1 cellular context compared by ENCODE assay signal in genomic region chr9:137825324-137825991, GRCh38.
TF ChIP-seq lines count a peak whose summit lies in the region.

No MANE protein-coding gene starts in this region.

TF ChIP-seq in GM12878, 131 proteins besides CTCF, POLR2A, EP300 and RAD21 (continued from another document and continues in another):
- TF ChIP-seq IRF3 (IDR thresholded peaks at IDR 0.05) (no peak), SMC3 (IDR thresholded peaks at IDR 0.05; ENCODE audit: borderline replicate concordance, low read length) (no peak), LARP7 (IDR thresholded peaks at IDR 0.05) (no peak), ETV6 (conservative IDR thresholded peaks at IDR 0.05 in 1 of 2, IDR thresholded peaks at IDR 0.05 in 1 of 2; ENCODE audit: borderline replicate concordance in 1 of 2, low read depth in 1 of 2) (no peak), SUZ12 (IDR thresholded peaks at IDR 0.05; ENCODE audit: unreplicated experiment) (no peak), PAX8 (IDR thresholded peaks at IDR 0.05) (no peak), HDAC2 (IDR thresholded peaks at IDR 0.05) (no peak), IRF4 (IDR thresholded peaks at IDR 0.05; ENCODE audit: low read depth, low read length) (peak; percentile 67; the same call in 1 of the 2 replicates), MXI1 (IDR thresholded peaks at IDR 0.05; ENCODE audit: low read depth, low read length) (no peak), ZNF274 (IDR thresholded peaks at IDR 0.05; ENCODE audit: insufficient read depth, insufficient read length) (no peak), ZNF622 (IDR thresholded peaks at IDR 0.05) (no peak), ZNF687 (IDR thresholded peaks at IDR 0.05) (no peak), POLR2AphosphoS2 (IDR thresholded peaks at IDR 0.05; ENCODE audit: low read depth, low read length) (no peak), BHLHE40 (IDR thresholded peaks at IDR 0.05; ENCODE audit: borderline replicate concordance in 1 of 2, low read depth in 2 of 2, low read length in 1 of 2) (peak in 1 of 2 experiments; percentile 34; a peak in 1 of 4 replicates), SPI1 (IDR thresholded peaks at IDR 0.05; ENCODE audit: borderline replicate concordance, insufficient read depth, low read depth, low read length) (peak; percentile 90), CBFB (IDR thresholded peaks at IDR 0.05; ENCODE audit: low read depth) (no peak), ASH2L (IDR thresholded peaks at IDR 0.05; ENCODE audit: borderline replicate concordance, low read depth) (no peak), ESRRA (IDR thresholded peaks at IDR 0.05; ENCODE audit: low read length) (no peak), ATF3 (IDR thresholded peaks at IDR 0.05; ENCODE audit: borderline replicate concordance, extremely low read depth, low read depth, low read length) (no peak), YY1 (IDR thresholded peaks at IDR 0.05; ENCODE audit: low read depth, low read length) (no peak), TAF1 (IDR thresholded peaks at IDR 0.05; ENCODE audit: borderline replicate concordance, low read depth, low read length) (no peak), NBN (IDR thresholded peaks at IDR 0.05) (peak; percentile 67; the same call in 1 of the 2 replicates), RBBP5 (conservative IDR thresholded peaks at IDR 0.05) (no peak), KAT2A (conservative IDR thresholded peaks at IDR 0.05; ENCODE audit: control insufficient read depth, low read depth, low read length) (no peak), CBX5 (IDR thresholded peaks at IDR 0.05; ENCODE audit: low read depth) (no peak), HSF1 (IDR thresholded peaks at IDR 0.05; ENCODE audit: low read depth, low read length) (no peak), ZBTB33 (IDR thresholded peaks at IDR 0.05) (no peak), BACH1 (IDR thresholded peaks at IDR 0.05; ENCODE audit: borderline replicate concordance) (no peak), CHD1 (IDR thresholded peaks at IDR 0.05; ENCODE audit: low read depth, low read length) (no peak), CUX1 (IDR thresholded peaks at IDR 0.05; ENCODE audit: insufficient replicate concordance, low read depth, low read length) (no peak), ZNF217 (IDR thresholded peaks at IDR 0.05) (no peak), EZH2 (IDR thresholded peaks at IDR 0.05; ENCODE audit: borderline replicate concordance, control insufficient read depth, low read depth, low read length) (no peak), BCL3 (IDR thresholded peaks at IDR 0.05; ENCODE audit: borderline replicate concordance, insufficient read depth, low read depth, low read length, poor library complexity, severe bottlenecking) (no peak), CHD4 (IDR thresholded peaks at IDR 0.05) (no peak), NFIC (IDR thresholded peaks at IDR 0.05; ENCODE audit: low read depth, low read length) (no peak), NRF1 (conservative IDR thresholded peaks at IDR 0.05; ENCODE audit: low read depth, low read length) (no peak), FOXM1 (IDR thresholded peaks at IDR 0.05; ENCODE audit: low read depth, low read length) (no peak), NKRF (conservative IDR thresholded peaks at IDR 0.05) (no peak), PAX5 (IDR thresholded peaks at IDR 0.05; ENCODE audit: borderline replicate concordance, low read depth, low read length) (0 out of 2 replicates have a peak, but pooled peaks have one; percentile 48), NR2C1 (IDR thresholded peaks at IDR 0.05) (no peak), SKIL (IDR thresholded peaks at IDR 0.05; ENCODE audit: low read depth, poor library complexity, severe bottlenecking) (no peak)
